In genomic region chr12:12725086-12725955, GRCh38 we compare ENCODE assay signal across 8 cellular contexts. TPM values are rescaled to one million over a fixed set of nuclear protein-coding genes. Genes with fewer than 3 reads are reported as not detected.
A peak's percentile ranks its signal among the peaks of the same experiment; 100 is the strongest.
DNase-seq lines count a peak whose midpoint lies in the region; ATAC-seq and TF ChIP-seq lines count a peak whose summit lies in the region.

No MANE protein-coding gene starts in this region.

- H3K27me3 ChIP-seq in right cardiac atrium (ENCODE audit: control insufficient read depth, insufficient read depth), result no peaks in the 10 kb centered on the region
- no peaks in the 10 kb centered on the region for H3K27me3 ChIP-seq in uterus

- H3K27me3 Mint-ChIP-seq in T-helper 1 cell treated with Interleukin-12 subunit alpha and Interleukin-12 subunit beta and Interleukin-4 antibody, amounts not matched to agents 30 μg/mL and 1 μg/mL, for 36 hours (ENCODE audit: low read depth), result no peaks in the 10 kb centered on the region

- no peaks in the 10 kb centered on the region for H3K9me3 Mint-ChIP-seq in T-helper 1 cell treated with Interleukin-12 subunit alpha and Interleukin-12 subunit beta and Interleukin-4 antibody, amounts not matched to agents 30 μg/mL and 1 μg/mL, for 36 hours

- H3K9me3 ChIP-seq in right cardiac atrium (ENCODE audit: control insufficient read depth, low read length) (no peaks in the 10 kb centered on the region), uterus (no peaks in the 10 kb centered on the region)

- H3K4me1 ChIP-seq in right cardiac atrium (ENCODE audit: control insufficient read depth, insufficient read depth, low read length) (peaks cover 2% of the 10 kb centered on the region), uterus (peaks cover 0 to 8% of the 10 kb centered on the region in 2 donors)

- H3K36me3 Mint-ChIP-seq in T-helper 1 cell treated with Interleukin-12 subunit alpha and Interleukin-12 subunit beta and Interleukin-4 antibody, amounts not matched to agents 30 μg/mL and 1 μg/mL, for 36 hours (ENCODE audit: low read depth), result peaks cover 45% of the 10 kb centered on the region

- peaks cover 44% of the 10 kb centered on the region for H3K4me1 Mint-ChIP-seq in T-helper 1 cell treated with Interleukin-12 subunit alpha and Interleukin-12 subunit beta and Interleukin-4 antibody, amounts not matched to agents 30 μg/mL and 1 μg/mL, for 36 hours (ENCODE audit: low read depth)

- peak overlapping the region; percentile 97 for H3K27ac Mint-ChIP-seq in T-helper 1 cell treated with Interleukin-12 subunit alpha and Interleukin-12 subunit beta and Interleukin-4 antibody, amounts not matched to agents 30 μg/mL and 1 μg/mL, for 36 hours

- intact Hi-C loops in right cardiac atrium (cut with DNase I) (loop anchor here in 1 of 4 donors (10.0 kb wide), 1 partner anchor 59 kb away; the partner anchor contains the start of gene APOLD1), uterus (cut with DNase I; ENCODE audit: low total_unique reads) (loop anchor here (1.0 kb wide), 1 partner anchor 8 kb away; the partner anchor contains the start of gene CDKN1B)

- TF ChIP-seq CTCF in uterus (IDR thresholded peaks at IDR 0.05), result peak in 2 of 4 experiments; percentile 13 to 19

- TF ChIP-seq POLR2A in GM15510 (IDR thresholded peaks at IDR 0.05; ENCODE audit: borderline replicate concordance, extremely low read depth, insufficient read length), result peak; percentile 80
- TF ChIP-seq POLR2A in uterus (IDR thresholded peaks at IDR 0.05), result peak; percentile 88 to 96

- H3K27ac ChIP-seq in angular gyrus (ENCODE audit: low read depth, low read length) (peak overlapping the region; percentile 98), right cardiac atrium (ENCODE audit: low read length) (peak overlapping the region; percentile 85), uterus (peak overlapping the region; percentile 100)

- H3K4me3 ChIP-seq in right cardiac atrium (ENCODE audit: low read length) (peak overlapping the region; percentile 52), uterus (peak overlapping the region; percentile 62 to 70)

- peak; percentile 97 for DNase-seq in NCI-H146 treated with DMSO at 0.1 percent for 48 hours (lab: John Stamatoyannopoulos, UW; ENCODE audit: unreplicated experiment)
- DNase-seq in right cardiac atrium, result peak; percentile 92 to 98 (median 96)
- DNase-seq in pulmonary artery endothelial cell (ENCODE audit: low read depth, low spot score), result peak; percentile 97
- peak; percentile 91 to 97 for DNase-seq in uterus

- under 1% methylated on average over 93 of the region's 93 CpGs for WGBS in right cardiac atrium

- no peaks in the 10 kb centered on the region for H3K36me3 ChIP-seq in uterus

- peak overlapping the region; percentile 90 for H3K4me3 Mint-ChIP-seq in T-helper 1 cell treated with Interleukin-12 subunit alpha and Interleukin-12 subunit beta and Interleukin-4 antibody, amounts not matched to agents 30 μg/mL and 1 μg/mL, for 36 hours

- ATAC-seq in HG02884 (IDR thresholded peaks at IDR 0.05; ENCODE audit: unreplicated experiment) (peak; percentile 56), right cardiac atrium (peak; percentile 86 to 92)

RNA-seq across cellular contexts. Expression of gene CDKN1B, which starts 8.2 kb away (rescaled TPM):
- 10 to 100 TPM; 28.9 to 48.0 (median 46.5) TPM for total RNA-seq in right cardiac atrium
- 35.2 TPM for polyA plus RNA-seq in right cardiac atrium
- 49.5 and 56.7 TPM in 2 replicates for total RNA-seq in pulmonary artery endothelial cell
- total RNA-seq in uterus, result 100 to 1,000 TPM in 1 of 4 donors, 10 to 100 TPM in 3; 40.7 to 104 (median 86.0) TPM

RNA-seq across cellular contexts. Expression of gene GPR19, which starts 29.3 kb away (rescaled TPM):
- total RNA-seq in right cardiac atrium (under 1 TPM in 1 of 4 donors, not detected in 3; 0.17 TPM), pulmonary artery endothelial cell (0.33 and 0.78 TPM in 2 replicates), uterus (under 1 TPM in 1 of 4 donors, not detected in 3; 0.83 TPM)
- polyA plus RNA-seq in right cardiac atrium, result 0.05 TPM

Comparison
In these comparisons a context has a peak if more than half of its experiments do, and no peak if none do; other contexts are left out.
1. Peak in every context shown above with its lines: DNase-seq, ATAC-seq, H3K4me3 ChIP-seq and H3K27ac ChIP-seq.